1 cellular context compared by ENCODE assay signal in the genomic region with DNA sequence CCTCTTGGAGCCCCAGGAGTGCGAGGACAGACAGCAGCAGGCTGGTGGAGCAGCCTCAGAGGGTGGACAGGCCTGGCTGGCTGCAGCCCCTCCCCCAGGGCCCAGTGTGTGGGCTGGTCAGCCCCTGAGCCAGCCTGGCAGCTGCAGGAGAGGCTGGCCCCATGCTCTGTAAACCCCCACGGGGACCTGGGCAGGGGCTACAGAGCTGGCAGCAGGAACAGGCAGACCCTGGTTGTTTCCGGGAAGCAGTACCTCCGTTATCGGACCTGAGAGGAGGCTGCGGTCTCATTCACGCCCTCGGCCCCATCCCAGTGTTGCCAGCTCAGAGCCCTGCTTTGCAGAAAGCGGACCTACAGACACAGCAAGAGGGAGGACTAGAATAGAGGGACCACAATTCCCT.
TF ChIP-seq lines count a peak whose summit lies in the region.

No MANE protein-coding gene starts in this region.

TF ChIP-seq in K562, 482 proteins besides CTCF, POLR2A, EP300 and RAD21:
- TF ChIP-seq, protein P1, sequence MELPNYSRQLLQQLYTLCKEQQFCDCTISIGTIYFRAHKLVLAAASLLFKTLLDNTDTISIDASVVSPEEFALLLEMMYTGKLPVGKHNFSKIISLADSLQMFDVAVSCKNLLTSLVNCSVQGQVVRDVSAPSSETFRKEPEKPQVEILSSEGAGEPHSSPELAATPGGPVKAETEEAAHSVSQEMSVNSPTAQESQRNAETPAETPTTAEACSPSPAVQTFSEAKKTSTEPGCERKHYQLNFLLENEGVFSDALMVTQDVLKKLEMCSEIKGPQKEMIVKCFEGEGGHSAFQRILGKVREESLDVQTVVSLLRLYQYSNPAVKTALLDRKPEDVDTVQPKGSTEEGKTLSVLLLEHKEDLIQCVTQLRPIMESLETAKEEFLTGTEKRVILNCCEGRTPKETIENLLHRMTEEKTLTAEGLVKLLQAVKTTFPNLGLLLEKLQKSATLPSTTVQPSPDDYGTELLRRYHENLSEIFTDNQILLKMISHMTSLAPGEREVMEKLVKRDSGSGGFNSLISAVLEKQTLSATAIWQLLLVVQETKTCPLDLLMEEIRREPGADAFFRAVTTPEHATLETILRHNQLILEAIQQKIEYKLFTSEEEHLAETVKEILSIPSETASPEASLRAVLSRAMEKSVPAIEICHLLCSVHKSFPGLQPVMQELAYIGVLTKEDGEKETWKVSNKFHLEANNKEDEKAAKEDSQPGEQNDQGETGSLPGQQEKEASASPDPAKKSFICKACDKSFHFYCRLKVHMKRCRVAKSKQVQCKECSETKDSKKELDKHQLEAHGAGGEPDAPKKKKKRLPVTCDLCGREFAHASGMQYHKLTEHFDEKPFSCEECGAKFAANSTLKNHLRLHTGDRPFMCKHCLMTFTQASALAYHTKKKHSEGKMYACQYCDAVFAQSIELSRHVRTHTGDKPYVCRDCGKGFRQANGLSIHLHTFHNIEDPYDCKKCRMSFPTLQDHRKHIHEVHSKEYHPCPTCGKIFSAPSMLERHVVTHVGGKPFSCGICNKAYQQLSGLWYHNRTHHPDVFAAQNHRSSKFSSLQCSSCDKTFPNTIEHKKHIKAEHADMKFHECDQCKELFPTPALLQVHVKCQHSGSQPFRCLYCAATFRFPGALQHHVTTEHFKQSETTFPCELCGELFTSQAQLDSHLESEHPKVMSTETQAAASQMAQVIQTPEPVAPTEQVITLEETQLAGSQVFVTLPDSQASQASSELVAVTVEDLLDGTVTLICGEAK (IDR thresholded peaks at IDR 0.05): no peak
- TF ChIP-seq, protein P1 (CRISPR knock-in tag; IDR thresholded peaks at IDR 0.05): peak; percentile 63
- TF ChIP-seq MYNN (IDR thresholded peaks at IDR 0.05) (no peak), MYNN (CRISPR knock-in tag; IDR thresholded peaks at IDR 0.05) (peak; percentile 48; the same call in 1 of the 2 replicates), C11orf30 (IDR thresholded peaks at IDR 0.05; ENCODE audit: low read depth) (no peak), NR2C1 (IDR thresholded peaks at IDR 0.05) (no peak), NR2C1 (tag; IDR thresholded peaks at IDR 0.05) (no peak), HMGN3 (IDR thresholded peaks at IDR 0.05; ENCODE audit: borderline replicate concordance, extremely low read depth, insufficient read length, low read depth, low read length) (peak; percentile 12), THAP12 (CRISPR knock-in tag; IDR thresholded peaks at IDR 0.05) (peak; percentile 62; the same call in 1 of the 2 replicates), ETS2 (tag; IDR thresholded peaks at IDR 0.05; ENCODE audit: borderline replicate concordance, poor library complexity, severe bottlenecking) (no peak), ZNF408 (CRISPR knock-in tag; IDR thresholded peaks at IDR 0.05; ENCODE audit: low read depth) (no peak), POLR2G (IDR thresholded peaks at IDR 0.05; ENCODE audit: low read depth, low read length) (peak; percentile 27)
- TF ChIP-seq, protein P2, sequence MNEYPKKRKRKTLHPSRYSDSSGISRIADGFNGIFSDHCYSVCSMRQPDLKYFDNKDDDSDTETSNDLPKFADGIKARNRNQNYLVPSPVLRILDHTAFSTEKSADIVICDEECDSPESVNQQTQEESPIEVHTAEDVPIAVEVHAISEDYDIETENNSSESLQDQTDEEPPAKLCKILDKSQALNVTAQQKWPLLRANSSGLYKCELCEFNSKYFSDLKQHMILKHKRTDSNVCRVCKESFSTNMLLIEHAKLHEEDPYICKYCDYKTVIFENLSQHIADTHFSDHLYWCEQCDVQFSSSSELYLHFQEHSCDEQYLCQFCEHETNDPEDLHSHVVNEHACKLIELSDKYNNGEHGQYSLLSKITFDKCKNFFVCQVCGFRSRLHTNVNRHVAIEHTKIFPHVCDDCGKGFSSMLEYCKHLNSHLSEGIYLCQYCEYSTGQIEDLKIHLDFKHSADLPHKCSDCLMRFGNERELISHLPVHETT (CRISPR knock-in tag; conservative IDR thresholded peaks at IDR 0.05 in 1 of 2, IDR thresholded peaks at IDR 0.05 in 1 of 2): 0 out of 4 replicates have a peak, but pooled peaks of 1 of the 2 experiments have one; percentile 7
- TF ChIP-seq, protein P3, sequence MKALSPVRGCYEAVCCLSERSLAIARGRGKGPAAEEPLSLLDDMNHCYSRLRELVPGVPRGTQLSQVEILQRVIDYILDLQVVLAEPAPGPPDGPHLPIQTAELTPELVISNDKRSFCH (CRISPR knock-in tag; IDR thresholded peaks at IDR 0.05): no peak
- TF ChIP-seq, protein P3 (tag; IDR thresholded peaks at IDR 0.05): no peak
